2 cellular contexts compared by ENCODE assay signal in genomic region chr11:121463689-121464335, GRCh38.
TF ChIP-seq lines count a peak whose summit lies in the region.

No MANE protein-coding gene starts in this region.

TF ChIP-seq in SK-N-SH, 30 proteins besides CTCF, POLR2A, EP300 and RAD21 (continued from another document):
- TF ChIP-seq USF1 (IDR thresholded peaks at IDR 0.05; ENCODE audit: borderline replicate concordance, low read depth) (no peak), NRF1 (IDR thresholded peaks at IDR 0.05; ENCODE audit: low read depth, low read length) (no peak), POLR2AphosphoS5 (IDR thresholded peaks at IDR 0.05; ENCODE audit: low read depth, low read length) (no peak), ELF1 (IDR thresholded peaks at IDR 0.05) (no peak), JUND (IDR thresholded peaks at IDR 0.05) (no peak)

TF ChIP-seq in SK-N-SH treated with all-trans-retinoic acid at 6 μM for 48 hours, 23 proteins besides CTCF, POLR2A, EP300 and RAD21 (continued from another document):
- TF ChIP-seq TSHZ2 (CRISPR knock-in tag; IDR thresholded peaks at IDR 0.05) (no peak), SNAI2 (CRISPR knock-in tag; IDR thresholded peaks at IDR 0.05) (no peak), OSR1 (CRISPR knock-in tag; IDR thresholded peaks at IDR 0.05) (no peak), CREB5 (CRISPR knock-in tag; IDR thresholded peaks at IDR 0.05; ENCODE audit: low read depth) (no peak), GLIS3 (CRISPR knock-in tag; IDR thresholded peaks at IDR 0.05) (no peak), BACH2 (CRISPR knock-in tag; IDR thresholded peaks at IDR 0.05; ENCODE audit: borderline replicate concordance) (no peak), ESRRG (CRISPR knock-in tag; IDR thresholded peaks at IDR 0.05) (no peak), ISL1 (CRISPR knock-in tag; IDR thresholded peaks at IDR 0.05) (no peak), PPARA (CRISPR knock-in tag; IDR thresholded peaks at IDR 0.05; ENCODE audit: borderline replicate concordance) (no peak), TOX (CRISPR knock-in tag; IDR thresholded peaks at IDR 0.05; ENCODE audit: borderline replicate concordance) (no peak), ZNF8 (CRISPR knock-in tag; IDR thresholded peaks at IDR 0.05) (no peak), ZC3H10 (CRISPR knock-in tag; IDR thresholded peaks at IDR 0.05) (no peak), TCF4 (CRISPR knock-in tag; IDR thresholded peaks at IDR 0.05; ENCODE audit: borderline replicate concordance) (no peak), ARNTL (CRISPR knock-in tag; IDR thresholded peaks at IDR 0.05; ENCODE audit: borderline replicate concordance, low read depth) (no peak)
